In genomic region chrX:17174671-17175070, GRCh38 we compare ENCODE assay signal across 24 cellular contexts.
DNase-seq lines count a peak whose midpoint lies in the region; ATAC-seq and TF ChIP-seq lines count a peak whose summit lies in the region.
"Had no signal": no experiment of that assay in that cellular context is flagged by ENCODE, and none has a peak within 500 bp of the region (broad histone marks: within the 10 kb centered on the region; RNA-seq: fewer than 3 reads in every experiment).

No MANE protein-coding gene starts in this region.

- POLR2A ChIA-PET in MCF 10A (lab: Yijun Ruan, JAX): interaction anchor here (0.6 kb wide), 1 partner anchor 53 kb away, joined by 3 read pairs; no protein-coding TSS in a partner anchor

- CTCF ChIA-PET in MCF 10A (lab: Yijun Ruan, JAX): no interaction called here

- H3K36me3 ChIP-seq in MG63 (no peaks in the 10 kb centered on the region), H7 (replicated peaks; ENCODE audit: control insufficient read depth, insufficient read depth, low read length) (no peaks in the 10 kb centered on the region)
- H3K36me3 ChIP-seq: right lobe of liver, SJCRH30, tibial artery had no signal

- TF ChIP-seq CTCF in MCF 10A (IDR thresholded peaks at IDR 0.05; ENCODE audit: unreplicated experiment): no peak

- H3K4me3 Mint-ChIP-seq in MCF 10A (ENCODE audit: unreplicated experiment): no peak overlapping the region
- H3K4me3 Mint-ChIP-seq: activated CD8-positive, alpha-beta T cell treated with anti-CD3 and anti-CD28 coated beads for 36 hours; CD8-positive, alpha-beta T cell; neural crest cell; stimulated activated naive B cell treated with anti-CD40 and anti-IgM and Interleukin-4, amounts not matched to agents 10 μg/mL and 1 μg/mL and 100 μg/mL, for 72 hours had no signal

- peaks cover 9% of the 10 kb centered on the region for H3K27me3 Mint-ChIP-seq in MCF 10A (ENCODE audit: insufficient read depth, unreplicated experiment)
- H3K27me3 Mint-ChIP-seq: activated CD8-positive, alpha-beta T cell treated with anti-CD3 and anti-CD28 coated beads for 36 hours had no signal

- no peaks in the 10 kb centered on the region for H3K27me3 ChIP-seq in MG63
- no peaks in the 10 kb centered on the region for H3K27me3 ChIP-seq in H7 (ENCODE audit: control insufficient read depth, insufficient read depth, low read length)
- H3K27me3 ChIP-seq: right lobe of liver, SJCRH30, tibial artery had no signal

- no peaks in the 10 kb centered on the region for H3K4me1 Mint-ChIP-seq in MCF 10A (ENCODE audit: insufficient read depth, unreplicated experiment)
- H3K4me1 Mint-ChIP-seq: neural crest cell; stimulated activated naive B cell treated with anti-CD40 and anti-IgM and Interleukin-4, amounts not matched to agents 10 μg/mL and 1 μg/mL and 100 μg/mL, for 72 hours had no signal

- H3K9me3 ChIP-seq in MG63: no peaks in the 10 kb centered on the region
- H3K9me3 ChIP-seq: right lobe of liver, SJCRH30 had no signal

- DNase-seq in MG63 (peak; percentile 23), amygdala (lab: John Stamatoyannopoulos, UW) (peak in 52 of 56 donors; percentile 2 to 78 (median 34)), left cardiac atrium (peak; percentile 51), posterior vena cava (ENCODE audit: low spot score) (peak; percentile 70), H7 (no peak), MCF 10A (ENCODE audit: unreplicated experiment) (no peak), GOT3 (lab: John Stamatoyannopoulos, UW) (no peak)
- DNase-seq: activated CD4-positive, CD25-positive, alpha-beta regulatory T cell; activated CD8-positive, alpha-beta T cell treated with anti-CD3 and anti-CD28 coated beads for 36 hours; activated naive CD4-positive, alpha-beta T cell treated with Interleukin-2 at 50 U/mL for 16 hours; activated T-cell treated with anti-CD3 and anti-CD28 coated beads, Interleukin-2, amount 50 U/mL, for 1 hour; CD8-positive, alpha-beta T cell; DMS79; MV-4-11; NCI-H2029 treated with DMSO at 0.1 percent for 48 hours; OCI-M1; right lobe of liver; SJCRH30; stimulated activated naive B cell treated with anti-CD40 and anti-IgM and Interleukin-4, amounts not matched to agents 10 μg/mL and 1 μg/mL and 100 μg/mL, for 72 hours; tibial artery had no signal

- no peak overlapping the region for H3K27ac Mint-ChIP-seq in MCF 10A (ENCODE audit: low read depth, unreplicated experiment)
- H3K27ac Mint-ChIP-seq: activated CD8-positive, alpha-beta T cell treated with anti-CD3 and anti-CD28 coated beads for 36 hours; CD8-positive, alpha-beta T cell; stimulated activated naive B cell treated with anti-CD40 and anti-IgM and Interleukin-4, amounts not matched to agents 10 μg/mL and 1 μg/mL and 100 μg/mL, for 72 hours had no signal

- ATAC-seq in left cardiac atrium: peak; percentile 58 to 79
- no peak for ATAC-seq in GM19463 (IDR thresholded peaks at IDR 0.05; ENCODE audit: unreplicated experiment)
- ATAC-seq: activated CD8-positive, alpha-beta T cell treated with anti-CD3 and anti-CD28 coated beads for 36 hours; CD8-positive, alpha-beta T cell; K562; stimulated activated naive B cell treated with anti-CD40 and anti-IgM and Interleukin-4, amounts not matched to agents 10 μg/mL and 1 μg/mL and 100 μg/mL, for 72 hours had no signal

- intact Hi-C loops in left cardiac atrium (cut with DNase I): no loop called here
- intact Hi-C loops in posterior vena cava (cut with DNase I): no loop called here
- intact Hi-C loops in MCF 10A (cut with micrococcal nuclease): no loop called here

- H3K9me3 Mint-ChIP-seq in MCF 10A (ENCODE audit: unreplicated experiment): no peaks in the 10 kb centered on the region
- H3K9me3 Mint-ChIP-seq: activated CD8-positive, alpha-beta T cell treated with anti-CD3 and anti-CD28 coated beads for 36 hours; CD8-positive, alpha-beta T cell; neural crest cell had no signal

- no peaks in the 10 kb centered on the region for H3K36me3 Mint-ChIP-seq in MCF 10A (ENCODE audit: insufficient read depth, unreplicated experiment)
- H3K36me3 Mint-ChIP-seq: CD8-positive, alpha-beta T cell; stimulated activated naive B cell treated with anti-CD40 and anti-IgM and Interleukin-4, amounts not matched to agents 10 μg/mL and 1 μg/mL and 100 μg/mL, for 72 hours had no signal

- no TSS peak for BruUV-seq in MCF 10A (replicated peaks; lab: Mats Ljungman, UMichigan)

- H3K4me3 ChIP-seq in MG63 (no peak overlapping the region), H7 (ENCODE audit: insufficient read depth, low read depth, low read length) (no peak overlapping the region)
- H3K4me3 ChIP-seq: coronary artery, K562, right lobe of liver, SJCRH30, tibial artery had no signal

Comparison
In these comparisons a context has a peak if more than half of its experiments do, and no peak if none do; other contexts are left out.
1. DNase-seq: peak in MG63 (single experiment), amygdala (52 of 56), left cardiac atrium (single experiment) and posterior vena cava (single experiment); none in H7 (single experiment), MCF 10A (single experiment) and GOT3 (single experiment).